Comparison of ENCODE assay signal across 8 cellular contexts in the genomic region with DNA sequence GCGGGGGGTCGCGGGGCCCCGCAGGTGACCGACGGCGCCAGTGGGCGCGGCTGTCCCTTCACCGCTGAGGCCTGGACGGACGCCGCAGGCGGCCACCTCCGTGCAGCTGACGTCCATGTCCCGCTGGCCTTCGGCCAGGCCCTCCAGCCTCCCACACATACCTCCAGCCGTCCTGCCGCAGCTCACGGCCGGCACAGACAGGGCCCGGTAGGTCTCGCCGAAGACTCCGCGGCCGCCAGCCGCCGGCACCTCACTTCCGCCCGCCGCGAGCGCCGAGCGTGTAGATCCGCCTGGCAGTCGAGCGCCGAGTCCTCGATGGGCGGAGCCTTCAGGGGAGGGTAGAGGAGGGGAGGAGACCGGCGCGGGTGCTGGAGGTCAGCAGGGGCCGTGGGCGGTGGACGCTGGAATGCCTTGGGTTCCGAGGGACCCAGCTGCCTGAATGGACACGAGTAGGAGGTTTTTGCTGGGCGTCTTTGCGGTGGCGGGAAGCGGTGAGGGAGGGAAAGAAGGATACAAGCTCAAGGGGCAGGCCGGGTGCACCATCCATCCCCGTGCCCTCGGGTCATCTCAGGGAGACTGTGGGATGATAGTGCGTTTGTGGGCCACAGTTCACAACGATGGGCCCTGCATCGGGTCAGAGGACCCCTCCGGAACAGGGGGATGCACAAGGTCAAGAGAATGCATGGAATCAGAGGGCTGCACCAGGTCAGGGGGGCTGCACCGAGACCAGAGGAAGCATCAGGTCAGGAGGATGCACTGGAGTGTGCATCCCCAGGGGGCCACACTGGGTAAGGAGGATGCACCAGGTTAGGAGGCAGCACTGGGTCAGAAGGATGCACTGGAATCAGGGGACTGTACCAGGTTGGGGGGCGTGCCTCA. TPM values are rescaled to one million over a fixed set of nuclear protein-coding genes. Genes with fewer than 3 reads are reported as not detected.
DNase-seq lines count a peak whose midpoint lies in the region; ATAC-seq and TF ChIP-seq lines count a peak whose summit lies in the region.

A gene with protein sequence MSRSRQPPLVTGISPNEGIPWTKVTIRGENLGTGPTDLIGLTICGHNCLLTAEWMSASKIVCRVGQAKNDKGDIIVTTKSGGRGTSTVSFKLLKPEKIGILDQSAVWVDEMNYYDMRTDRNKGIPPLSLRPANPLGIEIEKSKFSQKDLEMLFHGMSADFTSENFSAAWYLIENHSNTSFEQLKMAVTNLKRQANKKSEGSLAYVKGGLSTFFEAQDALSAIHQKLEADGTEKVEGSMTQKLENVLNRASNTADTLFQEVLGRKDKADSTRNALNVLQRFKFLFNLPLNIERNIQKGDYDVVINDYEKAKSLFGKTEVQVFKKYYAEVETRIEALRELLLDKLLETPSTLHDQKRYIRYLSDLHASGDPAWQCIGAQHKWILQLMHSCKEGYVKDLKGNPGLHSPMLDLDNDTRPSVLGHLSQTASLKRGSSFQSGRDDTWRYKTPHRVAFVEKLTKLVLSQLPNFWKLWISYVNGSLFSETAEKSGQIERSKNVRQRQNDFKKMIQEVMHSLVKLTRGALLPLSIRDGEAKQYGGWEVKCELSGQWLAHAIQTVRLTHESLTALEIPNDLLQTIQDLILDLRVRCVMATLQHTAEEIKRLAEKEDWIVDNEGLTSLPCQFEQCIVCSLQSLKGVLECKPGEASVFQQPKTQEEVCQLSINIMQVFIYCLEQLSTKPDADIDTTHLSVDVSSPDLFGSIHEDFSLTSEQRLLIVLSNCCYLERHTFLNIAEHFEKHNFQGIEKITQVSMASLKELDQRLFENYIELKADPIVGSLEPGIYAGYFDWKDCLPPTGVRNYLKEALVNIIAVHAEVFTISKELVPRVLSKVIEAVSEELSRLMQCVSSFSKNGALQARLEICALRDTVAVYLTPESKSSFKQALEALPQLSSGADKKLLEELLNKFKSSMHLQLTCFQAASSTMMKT (minus strand): TSS at position 282 of the 879 bp plus-strand sequence. CDS start 55,321 bp downstream, outside the sequence.

- ATAC-seq in GM21737 (IDR thresholded peaks at IDR 0.05; ENCODE audit: unreplicated experiment) = peak; percentile 88

- peak within 1 kb of the TSS; percentile 31; the same call in 1 of the 2 replicates for H3K27ac ChIP-seq in KMS-11
- peak within 1 kb of the TSS; percentile 73 for H3K27ac ChIP-seq in SJSA1

- H3K4me3 ChIP-seq in KMS-11 (IDR thresholded peaks at IDR 0.05; ENCODE audit: insufficient read depth, low read depth, low read length) (peak within 1 kb of the TSS; percentile 35), SJSA1 (peak within 1 kb of the TSS; percentile 93), neuron (ENCODE audit: low read length) (peak within 1 kb of the TSS; percentile 72)

- H3K9ac ChIP-seq in KMS-11 = peak within 1 kb of the TSS; percentile 60

- TF ChIP-seq CTCF in KMS-11 (conservative IDR thresholded peaks at IDR 0.05; ENCODE audit: low read depth, low read length) = no peak

- H3K79me2 ChIP-seq in KMS-11 (ENCODE audit: insufficient read depth, low read depth) = peaks cover 36% of the 10 kb centered on the region; the same call in 1 of the 2 replicates

- peaks cover 17% of the 10 kb centered on the region for H3K4me1 ChIP-seq in KMS-11 (ENCODE audit: low read depth, poor library complexity, severe bottlenecking)
- H3K4me1 ChIP-seq in SJSA1 (replicated peaks) = peaks cover 26% of the 10 kb centered on the region
- peaks cover 11% of the 10 kb centered on the region for H3K4me1 ChIP-seq in neuron (ENCODE audit: insufficient read depth, low read length)

- H3K27me3 ChIP-seq in KMS-11 (ENCODE audit: insufficient read depth, low read depth) (no peaks in the 10 kb centered on the region), SJSA1 (replicated peaks) (no peaks in the 10 kb centered on the region), neuron (ENCODE audit: insufficient read depth, low read length) (no peaks in the 10 kb centered on the region)

- H3K9me3 ChIP-seq in SJSA1 (replicated peaks) (no peaks in the 10 kb centered on the region), neuron (ENCODE audit: low read length) (no peaks in the 10 kb centered on the region)

- H3K36me3 ChIP-seq in KMS-11 (ENCODE audit: insufficient read depth) (no peaks in the 10 kb centered on the region), SJSA1 (peaks cover 31% of the 10 kb centered on the region), neuron (ENCODE audit: insufficient read depth, low read length) (peaks cover 2% of the 10 kb centered on the region)

- H2AFZ ChIP-seq in KMS-11 (ENCODE audit: low read depth) = peak within 1 kb of the TSS; percentile 90
- H2AFZ ChIP-seq in neuron (ENCODE audit: low read depth, low read length) = peak within 1 kb of the TSS; percentile 39

- H4K20me1 ChIP-seq in KMS-11 (ENCODE audit: insufficient read depth) = no peaks in the 10 kb centered on the region

- DNase-seq in ELR (ENCODE audit: low read depth) (peak; percentile 87), SJSA1 (ENCODE audit: low read depth in 1 of 2, low spot score in 2 of 2) (peak; percentile 81 to 89), foreskin melanocyte (peak; percentile 72), stromal cell of bone marrow (ENCODE audit: low read depth) (peak; percentile 65)
- DNase-seq in activated gamma-delta T cell treated with anti-CD3 and anti-CD28 coated beads, Interleukin-2, amount 50 U/mL, for 16 hours (ENCODE audit: low read depth) = peak; percentile 75

- peak within 1 kb of the TSS; percentile 95 for H3K4me2 ChIP-seq in KMS-11

RNA-seq across cellular contexts. Expression of the gene that starts here (rescaled TPM):
- 60.8 and 86.5 TPM in 2 replicates for total RNA-seq in SJSA1 (2014; rRNA removed; shearing (Covaris generic))

Comparison
In these comparisons a context has a peak if more than half of its experiments do, and no peak if none do; other contexts are left out.
1. Peak in every context shown above with its lines: DNase-seq, ATAC-seq, H3K4me3 ChIP-seq and H3K27ac ChIP-seq.
2. H3K4me3 ChIP-seq: peak in every context shown above with its lines; median percentile 93 in SJSA1; 72 in neuron; 35 in KMS-11.